In genomic region chr1:41497631-41498030, GRCh38 we compare ENCODE assay signal across 24 cellular contexts. TPM values are rescaled to one million over a fixed set of nuclear protein-coding genes. Genes with fewer than 3 reads are reported as not detected.
DNase-seq lines count a peak whose midpoint lies in the region; ATAC-seq and TF ChIP-seq lines count a peak whose summit lies in the region.
"Had no signal": no experiment of that assay in that cellular context is flagged by ENCODE, and none has a peak within 500 bp of the region (broad histone marks: within the 10 kb centered on the region; RNA-seq: fewer than 3 reads in every experiment).

No MANE protein-coding gene starts in this region.

- intact Hi-C loops in MCF 10A (cut with micrococcal nuclease): loop anchor here (10.0 kb wide), 1 partner anchor 1187 kb away; the partner anchor contains the start of gene YBX1
- intact Hi-C loops in mammary epithelial cell (cut with micrococcal nuclease): no loop called here
- intact Hi-C loops in left ventricle myocardium superior (cut with micrococcal nuclease): no loop called here
- intact Hi-C loops in uterus (cut with DNase I; ENCODE audit: low total_unique reads): no loop called here

- 100% methylated on average over 3 of the region's 3 CpGs for WGBS in mammary epithelial cell (ENCODE audit: low coverage, missing lambda C conversion rate)

- no peak for TF ChIP-seq POLR2A in uterus (IDR thresholded peaks at IDR 0.05)

- no peaks in the 10 kb centered on the region for H4K20me1 ChIP-seq in mammary epithelial cell (ENCODE audit: insufficient read depth, low read length)

- H3K4me3 ChIP-seq in mammary epithelial cell (replicated peaks in 1 of 3; ENCODE audit: insufficient read depth in 1 of 3, low read depth in 2 of 3, low read length in 3 of 3) (no peak overlapping the region), uterus (no peak overlapping the region)
- H3K4me3 ChIP-seq: adrenal gland, SK-N-MC had no signal

- POLR2A ChIA-PET in MCF 10A (lab: Yijun Ruan, JAX): interaction anchor here (0.6 to 10.0 kb wide), 4 partner anchors 15 to 36 kb away, joined by 4 to 87 read pairs (median 5); partner anchors contain the start of gene EDN2

- H3K36me3 Mint-ChIP-seq in MCF 10A (ENCODE audit: insufficient read depth, unreplicated experiment) (no peaks in the 10 kb centered on the region), progenitor cell of endocrine pancreas (ENCODE audit: insufficient read depth) (no peaks in the 10 kb centered on the region)
- H3K36me3 Mint-ChIP-seq: CD14-positive monocyte had no signal

- H3K27me3 ChIP-seq in mammary epithelial cell (ENCODE audit: insufficient read depth, low read length) (no peaks in the 10 kb centered on the region), uterus (no peaks in the 10 kb centered on the region)
- H3K27me3 ChIP-seq: adrenal gland had no signal

- no peak overlapping the region for H2AFZ ChIP-seq in mammary epithelial cell (ENCODE audit: low read depth, low read length)

- DNase-seq in MCF 10A (ENCODE audit: unreplicated experiment): no peak
- no peak for DNase-seq in mammary epithelial cell
- peak; percentile 34 for DNase-seq in left ventricle myocardium superior
- no peak for DNase-seq in progenitor cell of endocrine pancreas (ENCODE audit: low spot score, unreplicated experiment)
- no peak for DNase-seq in uterus
- DNase-seq in A172 (ENCODE audit: low spot score): no peak
- DNase-seq in ureter (ENCODE audit: low spot score): no peak
- no peak for DNase-seq in NCI-H774 (lab: John Stamatoyannopoulos, UW)
- DNase-seq: activated CD4-positive, alpha-beta T cell treated with anti-CD3 and anti-CD28 coated beads for 1 hour; activated effector memory CD4-positive, alpha-beta T cell treated with anti-CD3 and anti-CD28 coated beads, Interleukin-2, amount 50 U/mL, for 16 hours; adrenal gland; effector memory CD4-positive, alpha-beta T cell; Kasumi-1; NCI-H1105; NCI-H69; stimulated activated naive CD8-positive, alpha-beta T cell treated with anti-CD3 and anti-CD28 coated beads, Interleukin-15, Interleukin-2, amounts not matched to agents 100 U/mL and 50 U/mL, for 24 hours; T1000 had no signal

- H3K27me3 Mint-ChIP-seq in MCF 10A (ENCODE audit: insufficient read depth, unreplicated experiment): no peaks in the 10 kb centered on the region
- H3K27me3 Mint-ChIP-seq in progenitor cell of endocrine pancreas: peaks cover 12% of the 10 kb centered on the region

- TF ChIP-seq CTCF in MCF 10A (IDR thresholded peaks at IDR 0.05; ENCODE audit: unreplicated experiment): no peak
- TF ChIP-seq CTCF in mammary epithelial cell (conservative IDR thresholded peaks at IDR 0.05 in 1 of 2, IDR thresholded peaks at IDR 0.05 in 1 of 2; ENCODE audit: extremely low read depth in 1 of 2, insufficient read depth in 1 of 2, low read depth in 1 of 2, low read length in 2 of 2): no peak
- TF ChIP-seq CTCF in progenitor cell of endocrine pancreas (IDR thresholded peaks at IDR 0.05; ENCODE audit: unreplicated experiment): no peak
- TF ChIP-seq CTCF in uterus (IDR thresholded peaks at IDR 0.05): no peak

- H3K27ac ChIP-seq in mammary epithelial cell (ENCODE audit: insufficient read depth, low read depth, low read length) (no peak overlapping the region), uterus (peak overlapping the region; percentile 96 to 98)
- H3K27ac ChIP-seq: SK-N-MC had no signal

- peaks cover 57% of the 10 kb centered on the region for H3K4me1 Mint-ChIP-seq in MCF 10A (ENCODE audit: insufficient read depth, unreplicated experiment)
- peaks cover 1% of the 10 kb centered on the region for H3K4me1 Mint-ChIP-seq in progenitor cell of endocrine pancreas (ENCODE audit: low read depth)
- H3K4me1 Mint-ChIP-seq: central memory CD8-positive, alpha-beta T cell had no signal

- H3K79me2 ChIP-seq in mammary epithelial cell (ENCODE audit: insufficient read depth, low read length): no peaks in the 10 kb centered on the region

- H3K4me3 Mint-ChIP-seq in MCF 10A (ENCODE audit: unreplicated experiment) (no peak overlapping the region), progenitor cell of endocrine pancreas (ENCODE audit: low read depth) (no peak overlapping the region)
- H3K4me3 Mint-ChIP-seq: central memory CD8-positive, alpha-beta T cell had no signal

- no peak overlapping the region for H3K9ac ChIP-seq in mammary epithelial cell (ENCODE audit: insufficient read depth, low read length)

- no TSS peak for BruUV-seq in MCF 10A (replicated peaks; lab: Mats Ljungman, UMichigan)
- no TSS peak for BruUV-seq in mammary epithelial cell (replicated peaks; lab: Mats Ljungman, UMichigan)

- H3K9me3 Mint-ChIP-seq in MCF 10A (ENCODE audit: unreplicated experiment): no peaks in the 10 kb centered on the region
- no peaks in the 10 kb centered on the region for H3K9me3 Mint-ChIP-seq in progenitor cell of endocrine pancreas (ENCODE audit: low read depth)
- H3K9me3 Mint-ChIP-seq: CD14-positive monocyte; central memory CD8-positive, alpha-beta T cell had no signal

- peak overlapping the region; percentile 91 for H3K27ac Mint-ChIP-seq in MCF 10A (ENCODE audit: low read depth, unreplicated experiment)
- H3K27ac Mint-ChIP-seq in progenitor cell of endocrine pancreas: peak overlapping the region; percentile 78

- H3K9me3 ChIP-seq in mammary epithelial cell (replicated peaks; ENCODE audit: insufficient read depth, low read length): no peaks in the 10 kb centered on the region
- no peaks in the 10 kb centered on the region for H3K9me3 ChIP-seq in uterus
- H3K9me3 ChIP-seq: adrenal gland had no signal

- dilution Hi-C loops in mammary epithelial cell (cut with HindIII; ENCODE audit: low sequenced_read_pairs): no loop called here

- H3K4me1 ChIP-seq in mammary epithelial cell (ENCODE audit: insufficient read depth, low read length) (peaks cover 84% of the 10 kb centered on the region), uterus (peaks cover 0 to 21% of the 10 kb centered on the region in 2 donors)

- in situ Hi-C loops in mammary epithelial cell (cut with MboI; ENCODE audit: low sequenced_read_pairs in 2 of 2): no loop called here

- no peak overlapping the region for H3K4me2 ChIP-seq in mammary epithelial cell (ENCODE audit: insufficient read depth, low read depth, low read length)

- no peaks in the 10 kb centered on the region for H3K36me3 ChIP-seq in mammary epithelial cell (ENCODE audit: insufficient read depth, low read length)
- H3K36me3 ChIP-seq in uterus: no peaks in the 10 kb centered on the region
- H3K36me3 ChIP-seq: adrenal gland had no signal

- CTCF ChIA-PET in MCF 10A (lab: Yijun Ruan, JAX): interaction anchor here (0.9 to 1.6 kb wide), 4 partner anchors 18 to 268 kb away, joined by 3 to 4 read pairs (median 4); no protein-coding TSS in a partner anchor
- CTCF ChIA-PET in mammary epithelial cell (lab: Charles Lee; ENCODE audit: low non-redundant PET): no interaction called here

- no peak for ATAC-seq in left ventricle myocardium superior
- ATAC-seq: stimulated activated naive CD8-positive, alpha-beta T cell treated with anti-CD3 and anti-CD28 coated beads, Interleukin-15, Interleukin-2, amounts not matched to agents 100 U/mL and 50 U/mL, for 24 hours had no signal

RNA-seq across cellular contexts. Expression of gene EDN2, which starts 13.1 kb away (rescaled TPM):
- total RNA-seq in MCF 10A (2022) (0.58 and 0.66 TPM in 2 replicates), mammary epithelial cell (1 to 10 TPM in 1 of 2 donors, under 1 TPM in 1; 0.56 to 1.3 TPM), left ventricle myocardium superior (0.27 TPM), progenitor cell of endocrine pancreas (not detected in 2 replicates), uterus (1 to 10 TPM in 2 of 4 donors, not detected in 2; 1.6 to 3.7 TPM), ureter (5.3 TPM)
- 1.4 TPM for polyA plus RNA-seq in mammary epithelial cell
- not detected for polyA minus RNA-seq in mammary epithelial cell
- total RNA-seq in A172 (2014; rRNA removed; shearing (Covaris generic)): 1.3 and 2.6 TPM in 2 replicates
- total RNA-seq: A673, adrenal gland, HT1080, mesenteric fat pad, OCI-LY7 had no signal
- polyA plus RNA-seq: CD14-positive monocyte had no signal
